In genomic region chr14:99475660-99476059, GRCh38 we compare ENCODE assay signal across 17 cellular contexts. TPM values are rescaled to one million over a fixed set of nuclear protein-coding genes. Genes with fewer than 3 reads are reported as not detected.
DNase-seq lines count a peak whose midpoint lies in the region; ATAC-seq and TF ChIP-seq lines count a peak whose summit lies in the region.
"Had no signal": no experiment of that assay in that cellular context is flagged by ENCODE, and none has a peak within 500 bp of the region (broad histone marks: within the 10 kb centered on the region; RNA-seq: fewer than 3 reads in every experiment).

No MANE protein-coding gene starts in this region.

- no peak overlapping the region for H2BK120ac ChIP-seq in mesendoderm (ENCODE audit: low read depth, low read length)

- H3K4me2 ChIP-seq in Karpas-422 (ENCODE audit: low read depth, low read length, poor library complexity, severe bottlenecking) = peak overlapping the region; percentile 1
- H3K4me2 ChIP-seq in mesendoderm (ENCODE audit: low read length) = no peak overlapping the region

- H3K27me3 ChIP-seq in Karpas-422 (ENCODE audit: low read length) (no peaks in the 10 kb centered on the region), endodermal cell (ENCODE audit: control insufficient read depth, insufficient read depth, low read length, poor library complexity, severe bottlenecking) (no peaks in the 10 kb centered on the region), mesendoderm (ENCODE audit: insufficient read depth, low read length, poor library complexity) (no peaks in the 10 kb centered on the region)
- no peaks in the 10 kb centered on the region for H3K27me3 ChIP-seq in naive thymus-derived CD4-positive, alpha-beta T cell (ENCODE audit: control insufficient read depth in 2 of 2, insufficient read depth in 2 of 2, low read length in 2 of 2)

- H2BK15ac ChIP-seq in mesendoderm (replicated peaks; ENCODE audit: low read depth) = no peak overlapping the region

- H3K36me3 ChIP-seq in Karpas-422 (ENCODE audit: insufficient read depth, low read length) (0 out of 2 replicates have a peak, but pooled peaks cover 6% of the 10 kb centered on the region), endodermal cell (ENCODE audit: control insufficient read depth, insufficient read depth, low read length) (no peaks in the 10 kb centered on the region), mesendoderm (ENCODE audit: control insufficient read depth, insufficient read depth, low read length) (no peaks in the 10 kb centered on the region)
- H3K36me3 ChIP-seq in naive thymus-derived CD4-positive, alpha-beta T cell (ENCODE audit: control insufficient read depth in 2 of 3, insufficient read depth in 3 of 3, low read length in 3 of 3) = no peaks in the 10 kb centered on the region

- WGBS in endodermal cell (ENCODE audit: insufficient coverage in 1 of 2, insufficient read length in 1 of 2), 2 experiments = 93 to 100% methylated on average over 1 to 2 of the region's 2 CpGs
- WGBS in mesendoderm (ENCODE audit: extremely low coverage, insufficient coverage, low lambda C conversion rate) = no CpG with 5 or more reads among the region's 2 CpGs

- peaks cover 22% of the 10 kb centered on the region for H3K4me1 Mint-ChIP-seq in endodermal cell
- H3K4me1 Mint-ChIP-seq in naive thymus-derived CD4-positive, alpha-beta T cell = peaks cover 22 to 64% (median 55%) of the 10 kb centered on the region in 7 donors

- peaks cover 38% of the 10 kb centered on the region for H4K20me1 ChIP-seq in Karpas-422 (ENCODE audit: insufficient read depth, low read depth, low read length)

- H3K4me3 ChIP-seq in Karpas-422 (ENCODE audit: low read length) (no peak overlapping the region), endodermal cell (ENCODE audit: low read length) (no peak overlapping the region), mesendoderm (ENCODE audit: low read length) (no peak overlapping the region)
- H3K4me3 ChIP-seq in naive thymus-derived CD4-positive, alpha-beta T cell (ENCODE audit: low read length) = no peak overlapping the region
- H3K4me3 ChIP-seq: GM23248 had no signal

- H3K79me2 ChIP-seq in Karpas-422 (ENCODE audit: low read length) (peaks cover 96% of the 10 kb centered on the region), mesendoderm (ENCODE audit: control insufficient read depth, insufficient read depth, low read length) (peaks cover 64% of the 10 kb centered on the region)

- no peak overlapping the region for H3K18ac ChIP-seq in mesendoderm (ENCODE audit: low read length)

- H3K4me1 ChIP-seq in Karpas-422 (ENCODE audit: low read length) (peaks cover 83% of the 10 kb centered on the region), endodermal cell (ENCODE audit: control insufficient read depth, insufficient read depth, low read length) (peaks cover 4% of the 10 kb centered on the region), mesendoderm (ENCODE audit: control insufficient read depth, low read depth, low read length) (peaks cover 4% of the 10 kb centered on the region)
- H3K4me1 ChIP-seq in naive thymus-derived CD4-positive, alpha-beta T cell (ENCODE audit: control insufficient read depth in 2 of 2, insufficient read depth in 2 of 2, low read length in 2 of 2) = peaks cover 12 to 15% of the 10 kb centered on the region in 2 donors

- H3K27ac ChIP-seq in C4-2B (peak overlapping the region; percentile 55; the same call in 1 of the 2 replicates), Karpas-422 (ENCODE audit: low read length) (peak overlapping the region; percentile 6; the same call in 1 of the 2 replicates), endodermal cell (ENCODE audit: low read depth, low read length) (no peak overlapping the region), mesendoderm (ENCODE audit: low read depth, low read length) (no peak overlapping the region)
- no peak overlapping the region for H3K27ac ChIP-seq in naive thymus-derived CD4-positive, alpha-beta T cell (ENCODE audit: low read depth, low read length)
- H3K27ac ChIP-seq: GM23248 had no signal

- H3K56ac ChIP-seq in mesendoderm (ENCODE audit: low read length) = no peak overlapping the region

- H3K36me3 Mint-ChIP-seq in endodermal cell (ENCODE audit: low read depth) = no peaks in the 10 kb centered on the region
- H3K36me3 Mint-ChIP-seq in naive thymus-derived CD4-positive, alpha-beta T cell = no peaks in the 10 kb centered on the region

- intact Hi-C loops in naive thymus-derived CD4-positive, alpha-beta T cell (cut with micrococcal nuclease) = no loop called here

- H3K4me3 Mint-ChIP-seq in endodermal cell = no peak overlapping the region
- no peak overlapping the region for H3K4me3 Mint-ChIP-seq in naive thymus-derived CD4-positive, alpha-beta T cell
- H3K4me3 Mint-ChIP-seq: CD14-positive monocyte had no signal

- TF ChIP-seq CTCF in C4-2B (conservative IDR thresholded peaks at IDR 0.05) = peak; percentile 22; the same call in 1 of the 2 replicates
- TF ChIP-seq CTCF in endodermal cell (conservative IDR thresholded peaks at IDR 0.05) = no peak

- POLR2A ChIA-PET in naive thymus-derived CD4-positive, alpha-beta T cell (lab: Charles Lee) = no interaction called here

- CTCF ChIA-PET in naive thymus-derived CD4-positive, alpha-beta T cell (lab: Charles Lee) = no interaction called here

- no peak for DNase-seq in Karpas-422
- DNase-seq in endodermal cell = no peak
- peak; percentile 36 for DNase-seq in mesendoderm
- DNase-seq in T1000 (lab: John Stamatoyannopoulos, UW) = no peak
- no peak for DNase-seq in naive thymus-derived CD4-positive, alpha-beta T cell
- DNase-seq in pons (ENCODE audit: low spot score) = no peak
- DNase-seq: ACHN, DMS 273 treated with DMSO at 0.1 percent for 48 hours, GDM1, GM23248, HCEC 1CT, Kasumi-1, NCI-H1105 treated with DMSO at 0.1 percent for 48 hours, NCI-H1694 treated with DMSO at 0.1 percent for 48 hours, SW 1271 had no signal

- no peaks in the 10 kb centered on the region for H3K9me3 ChIP-seq in Karpas-422 (ENCODE audit: low read length)
- no peaks in the 10 kb centered on the region for H3K9me3 ChIP-seq in endodermal cell (ENCODE audit: control insufficient read depth, low read length)
- no peaks in the 10 kb centered on the region for H3K9me3 ChIP-seq in naive thymus-derived CD4-positive, alpha-beta T cell (ENCODE audit: control insufficient read depth in 2 of 3, low read length in 3 of 3)

- no peak overlapping the region for H2AFZ ChIP-seq in Karpas-422 (ENCODE audit: low read length)
- H2AFZ ChIP-seq: GM23248 had no signal

- no peak overlapping the region for H2AK5ac ChIP-seq in mesendoderm (ENCODE audit: low read length)

- H3K9me3 Mint-ChIP-seq in endodermal cell = no peaks in the 10 kb centered on the region
- H3K9me3 Mint-ChIP-seq in naive thymus-derived CD4-positive, alpha-beta T cell = no peaks in the 10 kb centered on the region
- H3K9me3 Mint-ChIP-seq: CD14-positive monocyte had no signal

- peaks cover 20% of the 10 kb centered on the region for H3K79me1 ChIP-seq in mesendoderm (ENCODE audit: low read length)

- no peak overlapping the region for H2BK5ac ChIP-seq in mesendoderm (ENCODE audit: low read length)

- peak overlapping the region; percentile 1 for H3K27ac Mint-ChIP-seq in endodermal cell
- no peak overlapping the region for H3K27ac Mint-ChIP-seq in naive thymus-derived CD4-positive, alpha-beta T cell

- no peak overlapping the region for H3K9ac ChIP-seq in Karpas-422 (ENCODE audit: low read length)
- H3K9ac ChIP-seq in endodermal cell (ENCODE audit: extremely low read depth, low read length, poor library complexity, severe bottlenecking) = no peak overlapping the region
- no peak overlapping the region for H3K9ac ChIP-seq in mesendoderm (ENCODE audit: low read length)
- H3K9ac ChIP-seq: GM23248 had no signal

- no peaks in the 10 kb centered on the region for H3K27me3 Mint-ChIP-seq in endodermal cell (ENCODE audit: insufficient read depth)
- no peaks in the 10 kb centered on the region for H3K27me3 Mint-ChIP-seq in naive thymus-derived CD4-positive, alpha-beta T cell

- no peak overlapping the region for H3K4ac ChIP-seq in mesendoderm (ENCODE audit: low read depth, low read length)

- no peak overlapping the region for H4K8ac ChIP-seq in mesendoderm (ENCODE audit: low read depth, low read length)

- H4K5ac ChIP-seq in mesendoderm (ENCODE audit: low read length) = no peak overlapping the region

- H3K23ac ChIP-seq in mesendoderm (ENCODE audit: low read length) = no peak overlapping the region

- ATAC-seq in naive thymus-derived CD4-positive, alpha-beta T cell = no peak

- H3K9me2 ChIP-seq in Karpas-422 (replicated peaks; ENCODE audit: insufficient read depth, low read length) = no peaks in the 10 kb centered on the region

RNA-seq across cellular contexts. Expression of gene SETD3, which starts 5.0 kb away (rescaled TPM):
- 72.3 and 90.3 TPM in 2 replicates for total RNA-seq in Karpas-422 (2014; rRNA removed; shearing (Covaris generic); ENCODE audit: low replicate concordance)
- total RNA-seq in endodermal cell = 10 to 100 TPM; 57.8 to 68.1 TPM
- polyA plus RNA-seq in endodermal cell (2013, experiment 1 of 2) = 41.3 TPM
- 38.5 TPM for polyA plus RNA-seq in endodermal cell (2013, experiment 2 of 2)
- polyA plus RNA-seq in mesendoderm (2013, experiment 1 of 2) = 50.4 TPM
- 51.1 TPM for polyA plus RNA-seq in mesendoderm (2013, experiment 2 of 2)
- total RNA-seq in naive thymus-derived CD4-positive, alpha-beta T cell = 10 to 100 TPM; 42.7 to 59.4 (median 53.5) TPM
- polyA plus RNA-seq in naive thymus-derived CD4-positive, alpha-beta T cell = 10 to 100 TPM; 32.2 to 47.4 TPM

RNA-seq across cellular contexts. Expression of gene CCNK, which starts 5.5 kb away (rescaled TPM):
- 46.1 and 69.4 TPM in 2 replicates for total RNA-seq in Karpas-422 (2014; rRNA removed; shearing (Covaris generic); ENCODE audit: low replicate concordance)
- 10 to 100 TPM; 71.5 to 77.1 TPM for total RNA-seq in endodermal cell
- 62.9 TPM for polyA plus RNA-seq in endodermal cell (2013, experiment 1 of 2)
- 60.4 TPM for polyA plus RNA-seq in endodermal cell (2013, experiment 2 of 2)
- 69.4 TPM for polyA plus RNA-seq in mesendoderm (2013, experiment 1 of 2)
- polyA plus RNA-seq in mesendoderm (2013, experiment 2 of 2) = 69.2 TPM
- total RNA-seq in naive thymus-derived CD4-positive, alpha-beta T cell = 100 to 1,000 TPM in 2 of 5 experiments, 10 to 100 TPM in 3; 68.4 to 139 (median 81.9) TPM
- 10 to 100 TPM; 16.5 to 19.8 TPM for polyA plus RNA-seq in naive thymus-derived CD4-positive, alpha-beta T cell

Comparison
In these comparisons a context has a peak if more than half of its experiments do, and no peak if none do; other contexts are left out.
1. H3K27ac ChIP-seq: peak in C4-2B (single experiment) and Karpas-422 (single experiment); none in endodermal cell (single experiment), mesendoderm (single experiment) and naive thymus-derived CD4-positive, alpha-beta T cell (single experiment).